ENCODE assay signal across 8 cellular contexts in genomic region chr1:200802865-200803512, GRCh38.
DNase-seq lines count a peak whose midpoint lies in the region; ATAC-seq, FAIRE-seq and TF ChIP-seq lines count a peak whose summit lies in the region.

No MANE protein-coding gene starts in this region.

- H3K36me3 ChIP-seq in astrocyte (ENCODE audit: insufficient read depth, low read length) (peaks cover 1% of the 10 kb centered on the region), hepatocyte (replicated peaks; ENCODE audit: insufficient read depth, low read depth) (no peaks in the 10 kb centered on the region)

- H3K4me1 ChIP-seq in astrocyte (ENCODE audit: insufficient read depth, low read length) (no peaks in the 10 kb centered on the region), hepatocyte (ENCODE audit: insufficient read depth) (no peaks in the 10 kb centered on the region)

- no peaks in the 10 kb centered on the region for H3K36me3 Mint-ChIP-seq in astrocyte (ENCODE audit: low read depth, unreplicated experiment)

- DNase-seq in GDM1 (lab: John Stamatoyannopoulos, UW), result peak; percentile 59
- peak; percentile 76 for DNase-seq in NCI-H1694 (lab: John Stamatoyannopoulos, UW)
- DNase-seq in T-helper 22 cell (ENCODE audit: low read depth), result peak; percentile 39
- peak; percentile 61 for DNase-seq in astrocyte (ENCODE audit: low read depth)
- DNase-seq in hepatocyte (ENCODE audit: low spot score), result peak; percentile 90
- DNase-seq in skeletal muscle cell (ENCODE audit: low read depth), result peak; percentile 46

- H3K27me3 ChIP-seq in astrocyte (ENCODE audit: insufficient read depth, low read length), result no peaks in the 10 kb centered on the region
- no peaks in the 10 kb centered on the region for H3K27me3 ChIP-seq in hepatocyte

- H3K4me2 ChIP-seq in astrocyte (ENCODE audit: low read length) (no peak overlapping the region), hepatocyte (no peak overlapping the region)

- peak; percentile 67 for FAIRE-seq in astrocyte (lab: Jason Lieb, UNC)

- no peaks in the 10 kb centered on the region for H3K27me3 Mint-ChIP-seq in astrocyte (ENCODE audit: low read depth, unreplicated experiment)

- peaks cover 79% of the 10 kb centered on the region for H3K79me2 ChIP-seq in astrocyte (ENCODE audit: insufficient read depth, low read length)
- H3K79me2 ChIP-seq in hepatocyte, result peaks cover 65% of the 10 kb centered on the region

- H2AFZ ChIP-seq in astrocyte (ENCODE audit: low read depth, low read length), result no peak overlapping the region
- no peak overlapping the region for H2AFZ ChIP-seq in hepatocyte

- ATAC-seq in HG02610 (IDR thresholded peaks at IDR 0.05; ENCODE audit: unreplicated experiment), result peak; percentile 68
- ATAC-seq in HG02840 (IDR thresholded peaks at IDR 0.05; ENCODE audit: low FRiP score, unreplicated experiment), result no peak

- peaks cover 2% of the 10 kb centered on the region for H3K9me3 Mint-ChIP-seq in astrocyte (ENCODE audit: unreplicated experiment)

- TF ChIP-seq CTCF in astrocyte (IDR thresholded peaks at IDR 0.05; ENCODE audit: insufficient read depth, low read depth, low read length) (peak; percentile 94), hepatocyte (IDR thresholded peaks at IDR 0.05; ENCODE audit: poor library complexity) (peak; percentile 95)

- no peak overlapping the region for H3K27ac Mint-ChIP-seq in astrocyte (ENCODE audit: unreplicated experiment)

- H3K9me3 ChIP-seq in astrocyte (ENCODE audit: insufficient read depth, low read depth, low read length) (no peaks in the 10 kb centered on the region), hepatocyte (ENCODE audit: low read depth) (no peaks in the 10 kb centered on the region)

- H4K20me1 ChIP-seq in astrocyte (ENCODE audit: insufficient read depth, low read length), result peaks cover 51% of the 10 kb centered on the region
- H4K20me1 ChIP-seq in hepatocyte (ENCODE audit: insufficient read depth, poor library complexity, severe bottlenecking), result peaks cover 14% of the 10 kb centered on the region

- H3K9me2 ChIP-seq in hepatocyte (replicated peaks; ENCODE audit: insufficient read depth), result no peaks in the 10 kb centered on the region

- no peak overlapping the region for H3K4me3 Mint-ChIP-seq in astrocyte (ENCODE audit: unreplicated experiment)

- H3K4me1 Mint-ChIP-seq in astrocyte (ENCODE audit: low read depth, unreplicated experiment), result peaks cover 5% of the 10 kb centered on the region

- no peak overlapping the region for H3K27ac ChIP-seq in astrocyte (ENCODE audit: low read depth, low read length)
- no peak overlapping the region for H3K27ac ChIP-seq in hepatocyte

- H3K4me3 ChIP-seq in astrocyte (ENCODE audit: insufficient read depth, low read depth, low read length) (no peak overlapping the region), hepatocyte (no peak overlapping the region), skeletal muscle cell (ENCODE audit: low read depth, low read length) (no peak overlapping the region)

- 49% methylated on average over 2 of the region's 2 CpGs for WGBS in hepatocyte (ENCODE audit: low lambda C conversion rate, missing lambda C conversion rate)

- no peak overlapping the region for H3K9ac ChIP-seq in astrocyte (ENCODE audit: low read length)

Comparison
In these comparisons a context has a peak if more than half of its experiments do, and no peak if none do; other contexts are left out.
1. DNase-seq: peak in every context shown above with its lines; median percentile 90 in hepatocyte; 76 in NCI-H1694; 61 in astrocyte; 59 in GDM1; 46 in skeletal muscle cell; 39 in T-helper 22 cell.